In genomic region chr12:21899532-21899931, GRCh38 we compare ENCODE assay signal across 3 cellular contexts. TPM values are rescaled to one million over a fixed set of nuclear protein-coding genes. Genes with fewer than 3 reads are reported as not detected.
"Had no signal": no experiment of that assay in that cellular context is flagged by ENCODE, and none has a peak within 500 bp of the region (broad histone marks: within the 10 kb centered on the region; RNA-seq: fewer than 3 reads in every experiment).

No MANE protein-coding gene starts in this region.

RNA-seq across cellular contexts. Expression of gene ABCC9, which starts 41.7 kb away (rescaled TPM):
- total RNA-seq: HepG2, HT-29 had no signal
- polyA plus RNA-seq: HepG2, IgD-negative memory B cell had no signal
